Comparison of ENCODE assay signal across 17 cellular contexts in genomic region chr5:150147580-150148407, GRCh38. TPM values are rescaled to one million over a fixed set of nuclear protein-coding genes. Genes with fewer than 3 reads are reported as not detected.
A peak's percentile ranks its signal among the peaks of the same experiment; 100 is the strongest.
DNase-seq lines count a peak whose midpoint lies in the region; ATAC-seq and TF ChIP-seq lines count a peak whose summit lies in the region.
"Had no signal": no experiment of that assay in that cellular context is flagged by ENCODE, and none has a peak within 500 bp of the region (broad histone marks: within the 10 kb centered on the region; RNA-seq: fewer than 3 reads in every experiment).

No MANE protein-coding gene starts in this region.

- peak overlapping the region in 9 of 11 experiments; percentile 90 to 100 (median 98); a peak in 18 of 22 replicates for H3K4me2 ChIP-seq in BLaER1 treated with 17β-estradiol and CSF1 and Interleukin-3, amounts not matched to agents 10 nM and 100 nM

- DNase-seq in ascending aorta (ENCODE audit: low spot score in 2 of 2) = no peak
- DNase-seq in epidermal melanocyte (ENCODE audit: insufficient read length, low spot score) = no peak
- no peak for DNase-seq in NCI-H1417 (lab: John Stamatoyannopoulos, UW)
- no peak for DNase-seq in activated effector memory CD4-positive, alpha-beta T cell treated with anti-CD3 and anti-CD28 coated beads, Interleukin-2, amount 50 U/mL, for 16 hours
- DNase-seq: activated CD4-positive, alpha-beta T cell treated with anti-CD3 and anti-CD28 coated beads for 1 hour; body of pancreas; stimulated activated CD4-positive, alpha-beta T cell treated with anti-CD3 and anti-CD28 coated beads, Interleukin-4, amount 100 ng/mL, for 1 hour; SW 1271 had no signal

- H3K9me3 ChIP-seq in BLaER1 treated with 17β-estradiol and CSF1 and Interleukin-3, amounts not matched to agents 10 nM and 100 nM (replicated peaks in 1 of 11) = no peaks in the 10 kb centered on the region
- H3K9me3 ChIP-seq in ascending aorta (no peaks in the 10 kb centered on the region), liver (ENCODE audit: control insufficient read depth in 4 of 4, low read length in 3 of 4) (no peaks in the 10 kb centered on the region), skeletal muscle tissue (ENCODE audit: control insufficient read depth in 3 of 3, low read length in 3 of 3) (no peaks in the 10 kb centered on the region)
- H3K9me3 ChIP-seq: body of pancreas had no signal

- peaks cover 69 to 100% (median 100%) of the 10 kb centered on the region in 10 experiments for H3K4me1 ChIP-seq in BLaER1 treated with 17β-estradiol and CSF1 and Interleukin-3, amounts not matched to agents 10 nM and 100 nM
- peaks cover 48 to 92% of the 10 kb centered on the region in 2 donors for H3K4me1 ChIP-seq in ascending aorta
- peaks cover 0 to 12% (median 4%) of the 10 kb centered on the region in 4 donors for H3K4me1 ChIP-seq in liver (ENCODE audit: control insufficient read depth in 4 of 4, insufficient read depth in 4 of 4, low read length in 3 of 4)
- peaks cover 18 to 25% (median 19%) of the 10 kb centered on the region in 3 donors for H3K4me1 ChIP-seq in skeletal muscle tissue (ENCODE audit: control insufficient read depth in 3 of 3, insufficient read depth in 3 of 3, low read length in 3 of 3)
- H3K4me1 ChIP-seq: body of pancreas had no signal

- intact Hi-C loops in ascending aorta (cut with DNase I) = loop anchor here (10.0 kb wide), 1 partner anchor 447 kb away; no protein-coding TSS in a partner anchor

- no peak overlapping the region for H3K4me3 ChIP-seq in BLaER1 treated with 17β-estradiol and CSF1 and Interleukin-3, amounts not matched to agents 10 nM and 100 nM
- peak overlapping the region; percentile 14 to 22 for H3K4me3 ChIP-seq in ascending aorta
- H3K4me3 ChIP-seq in liver (ENCODE audit: low read depth in 1 of 3, low read length in 3 of 3) = no peak overlapping the region
- peak overlapping the region in 2 of 3 donors; percentile 32 to 49 for H3K4me3 ChIP-seq in skeletal muscle tissue (ENCODE audit: low read length in 3 of 3)
- H3K4me3 ChIP-seq: body of pancreas had no signal

- TF ChIP-seq CTCF in ascending aorta (IDR thresholded peaks at IDR 0.05) (no peak), liver (IDR thresholded peaks at IDR 0.05; ENCODE audit: low read depth, low read length, missing input control) (no peak)

- H4K20me1 ChIP-seq in BLaER1 treated with 17β-estradiol and CSF1 and Interleukin-3, amounts not matched to agents 10 nM and 100 nM = peaks cover 0 to 6% (median 0%) of the 10 kb centered on the region in 11 experiments; a peak in 4 of 22 replicates

- H3K9ac ChIP-seq in BLaER1 treated with 17β-estradiol and CSF1 and Interleukin-3, amounts not matched to agents 10 nM and 100 nM = peak overlapping the region in 8 of 11 experiments; percentile 12 to 80 (median 78); a peak in 15 of 22 replicates
- H3K9ac ChIP-seq in liver (ENCODE audit: low read depth in 1 of 2, low read length in 2 of 2) (no peak overlapping the region), skeletal muscle tissue (ENCODE audit: low read depth in 1 of 3, low read length in 3 of 3) (peak overlapping the region in 2 of 3 donors; percentile 15 to 66)

- no peak for TF ChIP-seq RAD21 in liver (IDR thresholded peaks at IDR 0.05)

- no peaks in the 10 kb centered on the region for H3K27me3 ChIP-seq in BLaER1 treated with 17β-estradiol and CSF1 and Interleukin-3, amounts not matched to agents 10 nM and 100 nM
- H3K27me3 ChIP-seq in ascending aorta (no peaks in the 10 kb centered on the region), liver (ENCODE audit: control insufficient read depth in 4 of 4, insufficient read depth in 4 of 4, low read length in 3 of 4) (no peaks in the 10 kb centered on the region), skeletal muscle tissue (ENCODE audit: control insufficient read depth in 3 of 3, insufficient read depth in 3 of 3, low read length in 3 of 3) (peaks cover 0 to 4% (median 0%) of the 10 kb centered on the region in 3 donors)
- H3K27me3 ChIP-seq: body of pancreas had no signal

- peaks cover 0 to 31% (median 15%) of the 10 kb centered on the region in 11 experiments; a peak in 15 of 22 replicates for H3K36me3 ChIP-seq in BLaER1 treated with 17β-estradiol and CSF1 and Interleukin-3, amounts not matched to agents 10 nM and 100 nM
- peaks cover 0 to 16% of the 10 kb centered on the region in 2 donors for H3K36me3 ChIP-seq in ascending aorta
- H3K36me3 ChIP-seq in liver (ENCODE audit: control insufficient read depth in 4 of 4, insufficient read depth in 3 of 4, low read depth in 1 of 4, low read length in 3 of 4) = no peaks in the 10 kb centered on the region
- H3K36me3 ChIP-seq in skeletal muscle tissue (ENCODE audit: control insufficient read depth in 3 of 3, insufficient read depth in 3 of 3, low read length in 3 of 3) = peaks cover 0 to 3% (median 0%) of the 10 kb centered on the region in 3 donors

- ATAC-seq in GM19397 (IDR thresholded peaks at IDR 0.05; ENCODE audit: unreplicated experiment) = no peak
- ATAC-seq: body of pancreas; stimulated activated effector memory CD8-positive, alpha-beta T cell treated with anti-CD3 and anti-CD28 coated beads, Interleukin-12 subunit alpha, Interleukin-12 subunit beta, amount 100 ng/mL, for 72 hours had no signal

- H3K27ac ChIP-seq in BLaER1 treated with 17β-estradiol and CSF1 and Interleukin-3, amounts not matched to agents 10 nM and 100 nM = peak overlapping the region in 9 of 11 experiments; percentile 1 to 91 (median 83); a peak in 16 of 22 replicates
- peak overlapping the region; percentile 98 to 99 for H3K27ac ChIP-seq in ascending aorta
- H3K27ac ChIP-seq in liver (ENCODE audit: low read depth in 1 of 2, low read length in 2 of 2) = peak overlapping the region; percentile 23 to 46
- H3K27ac ChIP-seq in skeletal muscle tissue (ENCODE audit: low read depth, low read length) = peak overlapping the region; percentile 64

- WGBS in liver = 83% methylated on average over 15 of the region's 15 CpGs

TF ChIP-seq in liver, 16 proteins besides CTCF, POLR2A, EP300 and RAD21:
- TF ChIP-seq HNF4G (IDR thresholded peaks at IDR 0.05) (no peak), TAF1 (conservative IDR thresholded peaks at IDR 0.05) (no peak), SP1 (IDR thresholded peaks at IDR 0.05) (no peak), RXRA (IDR thresholded peaks at IDR 0.05) (no peak), FOXA1 (IDR thresholded peaks at IDR 0.05) (no peak), GABPA (IDR thresholded peaks at IDR 0.05 in 1 of 2, conservative IDR thresholded peaks at IDR 0.05 in 1 of 2) (no peak)
- TF ChIP-seq, protein P1, sequence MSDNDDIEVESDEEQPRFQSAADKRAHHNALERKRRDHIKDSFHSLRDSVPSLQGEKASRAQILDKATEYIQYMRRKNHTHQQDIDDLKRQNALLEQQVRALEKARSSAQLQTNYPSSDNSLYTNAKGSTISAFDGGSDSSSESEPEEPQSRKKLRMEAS (IDR thresholded peaks at IDR 0.05) = no peak
- TF ChIP-seq, protein P2, sequence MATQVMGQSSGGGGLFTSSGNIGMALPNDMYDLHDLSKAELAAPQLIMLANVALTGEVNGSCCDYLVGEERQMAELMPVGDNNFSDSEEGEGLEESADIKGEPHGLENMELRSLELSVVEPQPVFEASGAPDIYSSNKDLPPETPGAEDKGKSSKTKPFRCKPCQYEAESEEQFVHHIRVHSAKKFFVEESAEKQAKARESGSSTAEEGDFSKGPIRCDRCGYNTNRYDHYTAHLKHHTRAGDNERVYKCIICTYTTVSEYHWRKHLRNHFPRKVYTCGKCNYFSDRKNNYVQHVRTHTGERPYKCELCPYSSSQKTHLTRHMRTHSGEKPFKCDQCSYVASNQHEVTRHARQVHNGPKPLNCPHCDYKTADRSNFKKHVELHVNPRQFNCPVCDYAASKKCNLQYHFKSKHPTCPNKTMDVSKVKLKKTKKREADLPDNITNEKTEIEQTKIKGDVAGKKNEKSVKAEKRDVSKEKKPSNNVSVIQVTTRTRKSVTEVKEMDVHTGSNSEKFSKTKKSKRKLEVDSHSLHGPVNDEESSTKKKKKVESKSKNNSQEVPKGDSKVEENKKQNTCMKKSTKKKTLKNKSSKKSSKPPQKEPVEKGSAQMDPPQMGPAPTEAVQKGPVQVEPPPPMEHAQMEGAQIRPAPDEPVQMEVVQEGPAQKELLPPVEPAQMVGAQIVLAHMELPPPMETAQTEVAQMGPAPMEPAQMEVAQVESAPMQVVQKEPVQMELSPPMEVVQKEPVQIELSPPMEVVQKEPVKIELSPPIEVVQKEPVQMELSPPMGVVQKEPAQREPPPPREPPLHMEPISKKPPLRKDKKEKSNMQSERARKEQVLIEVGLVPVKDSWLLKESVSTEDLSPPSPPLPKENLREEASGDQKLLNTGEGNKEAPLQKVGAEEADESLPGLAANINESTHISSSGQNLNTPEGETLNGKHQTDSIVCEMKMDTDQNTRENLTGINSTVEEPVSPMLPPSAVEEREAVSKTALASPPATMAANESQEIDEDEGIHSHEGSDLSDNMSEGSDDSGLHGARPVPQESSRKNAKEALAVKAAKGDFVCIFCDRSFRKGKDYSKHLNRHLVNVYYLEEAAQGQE (IDR thresholded peaks at IDR 0.05) = no peak

RNA-seq across cellular contexts. Expression of gene PDGFRB, which starts 7.9 kb away (rescaled TPM):
- total RNA-seq in ascending aorta (341 TPM), liver (10 to 100 TPM; 10.6 to 13.1 TPM), skeletal muscle tissue (86.6 TPM)
- polyA plus RNA-seq in liver = 1 to 10 TPM; 5.2 to 6.1 TPM

RNA-seq across cellular contexts. Expression of gene CDX1, which starts 18.8 kb away (rescaled TPM):
- not detected for total RNA-seq in ascending aorta
- not detected for total RNA-seq in liver
- polyA plus RNA-seq in liver = not detected
- total RNA-seq in skeletal muscle tissue = not detected
- total RNA-seq: body of pancreas, HT1080, OCI-LY7 had no signal

RNA-seq across cellular contexts. Expression of gene SLC6A7, which starts 42.1 kb away (rescaled TPM):
- total RNA-seq in ascending aorta = not detected
- not detected for total RNA-seq in liver
- polyA plus RNA-seq in liver = not detected
- not detected for total RNA-seq in skeletal muscle tissue
- total RNA-seq: body of pancreas, H7, HT1080, OCI-LY7 had no signal
- polyA plus RNA-seq: BJ had no signal

Comparison
In these comparisons a context has a peak if more than half of its experiments do, and no peak if none do; other contexts are left out.
1. H3K27ac ChIP-seq: peak in every context shown above with its lines; median percentile 98 in ascending aorta; 83 in BLaER1 treated with 17β-estradiol and CSF1 and Interleukin-3, amounts not matched to agents 10 nM and 100 nM; 64 in skeletal muscle tissue; 34 in liver.
2. H3K4me3 ChIP-seq: peak in ascending aorta (2 of 2) and skeletal muscle tissue (2 of 3); none in BLaER1 treated with 17β-estradiol and CSF1 and Interleukin-3, amounts not matched to agents 10 nM and 100 nM (0 of 10) and liver (0 of 3).
3. H3K9ac ChIP-seq: peak in BLaER1 treated with 17β-estradiol and CSF1 and Interleukin-3, amounts not matched to agents 10 nM and 100 nM (8 of 11) and skeletal muscle tissue (2 of 3); none in liver (0 of 2).